ENCODE assay signal across 15 cellular contexts in genomic region chr14:65277027-65277426, GRCh38.
DNase-seq lines count a peak whose midpoint lies in the region; ATAC-seq and TF ChIP-seq lines count a peak whose summit lies in the region.
"Had no signal": no experiment of that assay in that cellular context is flagged by ENCODE, and none has a peak within 500 bp of the region (broad histone marks: within the 10 kb centered on the region; RNA-seq: fewer than 3 reads in every experiment).

No MANE protein-coding gene starts in this region.

- no peak overlapping the region for H3K27ac ChIP-seq in upper lobe of right lung
- H3K27ac ChIP-seq: neutrophil had no signal

- H3K27ac Mint-ChIP-seq in activated T-helper 17 cell treated with anti-CD3 and anti-CD28 coated beads, Interleukin-2, amount 50 U/mL, for 72 hours: no peak overlapping the region
- H3K27ac Mint-ChIP-seq: activated CD8-positive, alpha-beta memory T cell treated with anti-CD3 and anti-CD28 coated beads, Interleukin-2, amount 10 ng/mL, durations not matched to agents 7 days and 5 days; activated naive CD8-positive, alpha-beta T cell treated with anti-CD3 and anti-CD28 coated beads, Interleukin-2, amount 10 ng/mL, durations not matched to agents 7 days and 5 days had no signal

- no peak overlapping the region for H3K4me3 Mint-ChIP-seq in activated T-helper 17 cell treated with anti-CD3 and anti-CD28 coated beads, Interleukin-2, amount 50 U/mL, for 72 hours
- H3K4me3 Mint-ChIP-seq: activated CD8-positive, alpha-beta memory T cell treated with anti-CD3 and anti-CD28 coated beads, Interleukin-2, amount 10 ng/mL, durations not matched to agents 7 days and 5 days; activated naive CD8-positive, alpha-beta T cell treated with anti-CD3 and anti-CD28 coated beads, Interleukin-2, amount 10 ng/mL, durations not matched to agents 7 days and 5 days had no signal

- no peaks in the 10 kb centered on the region for H3K9me3 Mint-ChIP-seq in activated T-helper 17 cell treated with anti-CD3 and anti-CD28 coated beads, Interleukin-2, amount 50 U/mL, for 72 hours
- H3K9me3 Mint-ChIP-seq: activated naive CD8-positive, alpha-beta T cell treated with anti-CD3 and anti-CD28 coated beads, Interleukin-2, amount 10 ng/mL, durations not matched to agents 7 days and 5 days had no signal

- no peaks in the 10 kb centered on the region for H3K36me3 ChIP-seq in upper lobe of right lung
- H3K36me3 ChIP-seq: neutrophil had no signal

- no peak for TF ChIP-seq CTCF in upper lobe of right lung (IDR thresholded peaks at IDR 0.05)

- H3K27me3 Mint-ChIP-seq in activated T-helper 17 cell treated with anti-CD3 and anti-CD28 coated beads, Interleukin-2, amount 50 U/mL, for 72 hours: no peaks in the 10 kb centered on the region
- H3K27me3 Mint-ChIP-seq: activated CD8-positive, alpha-beta memory T cell treated with anti-CD3 and anti-CD28 coated beads, Interleukin-2, amount 10 ng/mL, durations not matched to agents 7 days and 5 days; activated naive CD8-positive, alpha-beta T cell treated with anti-CD3 and anti-CD28 coated beads, Interleukin-2, amount 10 ng/mL, durations not matched to agents 7 days and 5 days had no signal

- peaks cover 4% of the 10 kb centered on the region for H3K4me1 Mint-ChIP-seq in activated T-helper 17 cell treated with anti-CD3 and anti-CD28 coated beads, Interleukin-2, amount 50 U/mL, for 72 hours

- no peak overlapping the region for H3K4me3 ChIP-seq in upper lobe of right lung
- H3K4me3 ChIP-seq: lung, SK-N-MC had no signal

- H3K36me3 Mint-ChIP-seq in activated T-helper 17 cell treated with anti-CD3 and anti-CD28 coated beads, Interleukin-2, amount 50 U/mL, for 72 hours (ENCODE audit: low read depth): no peaks in the 10 kb centered on the region
- H3K36me3 Mint-ChIP-seq: activated naive CD8-positive, alpha-beta T cell treated with anti-CD3 and anti-CD28 coated beads, Interleukin-2, amount 10 ng/mL, durations not matched to agents 7 days and 5 days had no signal

- intact Hi-C loops in upper lobe of right lung (cut with DNase I): no loop called here

- no peaks in the 10 kb centered on the region for H3K27me3 ChIP-seq in upper lobe of right lung
- H3K27me3 ChIP-seq: neutrophil had no signal

- peak; percentile 78 for ATAC-seq in activated T-helper 17 cell treated with anti-CD3 and anti-CD28 coated beads, Interleukin-2, amount 50 U/mL, for 72 hours (replicated peaks)
- no peak for ATAC-seq in upper lobe of right lung
- ATAC-seq in HG03139 (IDR thresholded peaks at IDR 0.05; ENCODE audit: unreplicated experiment): no peak
- ATAC-seq in GM19324 (IDR thresholded peaks at IDR 0.05; ENCODE audit: low FRiP score, unreplicated experiment): no peak
- ATAC-seq: activated CD8-positive, alpha-beta memory T cell treated with anti-CD3 and anti-CD28 coated beads, Interleukin-2, amount 10 ng/mL, durations not matched to agents 7 days and 5 days; esophagus mucosa had no signal

- H3K9me3 ChIP-seq in upper lobe of right lung: no peaks in the 10 kb centered on the region
- H3K9me3 ChIP-seq: neutrophil had no signal

- peak; percentile 46 for DNase-seq in stimulated activated CD4-positive, alpha-beta T cell treated with anti-CD3 and anti-CD28 coated beads, Interleukin-1b, Interleukin-23, amount 100 ng/mL, for 48 hours
- no peak for DNase-seq in stimulated activated CD4-positive, alpha-beta T cell treated with anti-CD3 and anti-CD28 coated beads, Interleukin-4, amount 100 ng/mL, for 4 hours
- DNase-seq in globus pallidus (ENCODE audit: low spot score) (peak; percentile 49), upper lobe of right lung (no peak), DMS114 treated with DMSO at 0.1 percent for 48 hours (lab: John Stamatoyannopoulos, UW; ENCODE audit: unreplicated experiment) (no peak)
- DNase-seq: activated CD8-positive, alpha-beta memory T cell treated with anti-CD3 and anti-CD28 coated beads, Interleukin-2, amount 10 ng/mL, durations not matched to agents 7 days and 5 days; activated naive CD8-positive, alpha-beta T cell treated with anti-CD3 and anti-CD28 coated beads, Interleukin-2, amount 10 ng/mL, durations not matched to agents 7 days and 5 days; NCI-H2171 had no signal

- H3K4me1 ChIP-seq in upper lobe of right lung: peaks cover 4% of the 10 kb centered on the region

Comparison
In these comparisons a context has a peak if more than half of its experiments do, and no peak if none do; other contexts are left out.
1. DNase-seq: peak in stimulated activated CD4-positive, alpha-beta T cell treated with anti-CD3 and anti-CD28 coated beads, Interleukin-1b, Interleukin-23, amount 100 ng/mL, for 48 hours (single experiment) and globus pallidus (single experiment); none in stimulated activated CD4-positive, alpha-beta T cell treated with anti-CD3 and anti-CD28 coated beads, Interleukin-4, amount 100 ng/mL, for 4 hours (0 of 2), upper lobe of right lung (single experiment) and DMS114 treated with DMSO at 0.1 percent for 48 hours (single experiment).